In genomic region chr1:34746101-34746500, GRCh38 we compare ENCODE assay signal across 3 cellular contexts.
TF ChIP-seq lines count a peak whose summit lies in the region.

No MANE protein-coding gene starts in this region.

TF ChIP-seq in A549, 52 proteins besides CTCF, POLR2A, EP300 and RAD21:
- TF ChIP-seq HOXB5 (CRISPR knock-in tag; IDR thresholded peaks at IDR 0.05) (no peak), ZFP36 (IDR thresholded peaks at IDR 0.05; ENCODE audit: borderline replicate concordance, partially characterized antibody) (peak; percentile 20)

TF ChIP-seq in HEK293, 187 proteins besides CTCF, POLR2A, EP300 and RAD21:
- TF ChIP-seq ZNF768 (tag by site-specific recombination; IDR thresholded peaks at IDR 0.05) (peak; percentile 34; the same call in 1 of the 2 replicates), ZNF433 (tag by site-specific recombination; IDR thresholded peaks at IDR 0.05; ENCODE audit: low read depth) (no peak), ZNF266 (tag by site-specific recombination; IDR thresholded peaks at IDR 0.05; ENCODE audit: low read depth) (no peak), ZNF549 (tag by site-specific recombination; IDR thresholded peaks at IDR 0.05) (no peak), ZNF580 (tag by site-specific recombination; IDR thresholded peaks at IDR 0.05) (no peak)

TF ChIP-seq in H1, 55 proteins besides CTCF, POLR2A, EP300 and RAD21:
- no peak for TF ChIP-seq ASH2L (IDR thresholded peaks at IDR 0.05; ENCODE audit: low read length)
- peak; percentile 83 for TF ChIP-seq KDM1A (IDR thresholded peaks at IDR 0.05; ENCODE audit: borderline replicate concordance, low read length)
- TF ChIP-seq E2F6 (IDR thresholded peaks at IDR 0.05): no peak
- TF ChIP-seq TBP (IDR thresholded peaks at IDR 0.05; ENCODE audit: low read depth, low read length): no peak
